In genomic region chr1:16152521-16153087, GRCh38 we compare ENCODE assay signal across 10 cellular contexts. TPM values are rescaled to one million over a fixed set of nuclear protein-coding genes. Genes with fewer than 3 reads are reported as not detected.
A peak's percentile ranks its signal among the peaks of the same experiment; 100 is the strongest.
DNase-seq lines count a peak whose midpoint lies in the region; ATAC-seq and TF ChIP-seq lines count a peak whose summit lies in the region.
"Had no signal": no experiment of that assay in that cellular context is flagged by ENCODE, and none has a peak within 500 bp of the region (broad histone marks: within the 10 kb centered on the region; RNA-seq: fewer than 3 reads in every experiment).

No MANE protein-coding gene starts in this region.

- H3K4me1 ChIP-seq in breast epithelium = peaks cover 12 to 34% of the 10 kb centered on the region in 2 donors
- peaks cover 66% of the 10 kb centered on the region for H3K4me1 ChIP-seq in skeletal muscle satellite cell (ENCODE audit: control insufficient read depth, insufficient read depth, low read length)

- peak overlapping the region; percentile 64 to 83 (median 82) for H3K4me3 ChIP-seq in breast epithelium
- peak overlapping the region; percentile 93 for H3K4me3 ChIP-seq in skeletal muscle satellite cell (ENCODE audit: low read length)

- peak overlapping the region; percentile 94 to 96 for H3K27ac ChIP-seq in breast epithelium

- DNase-seq in HK-2 (ENCODE audit: unreplicated experiment) (peak; percentile 75), breast epithelium (ENCODE audit: low spot score in 2 of 2) (no peak), kidney tubule cell (ENCODE audit: low spot score) (peak; percentile 84), NCI-H2196 (lab: John Stamatoyannopoulos, UW; ENCODE audit: unreplicated experiment) (no peak), left lobe of liver (ENCODE audit: low spot score) (no peak)
- DNase-seq: activated CD4-positive, alpha-beta memory T cell treated with anti-CD3 and anti-CD28 coated beads, Interleukin-2, amount 10 ng/mL, durations not matched to agents 7 days and 5 days; effector memory CD4-positive, alpha-beta T cell had no signal

- intact Hi-C loops in breast epithelium (cut with DNase I; ENCODE audit: low total_unique reads) = no loop called here

- H3K9ac ChIP-seq in skeletal muscle satellite cell (ENCODE audit: low read depth, low read length) = peak overlapping the region; percentile 90

- H3K4me2 ChIP-seq in skeletal muscle satellite cell (ENCODE audit: low read length) = peak overlapping the region; percentile 83

- H3K27me3 ChIP-seq in breast epithelium (no peaks in the 10 kb centered on the region), skeletal muscle satellite cell (ENCODE audit: control insufficient read depth, insufficient read depth, low read length) (no peaks in the 10 kb centered on the region)

- TF ChIP-seq POLR2A in breast epithelium (IDR thresholded peaks at IDR 0.05) = no peak

- H3K36me3 ChIP-seq in breast epithelium (no peaks in the 10 kb centered on the region), skeletal muscle satellite cell (ENCODE audit: insufficient read depth, low read length) (peaks cover 38% of the 10 kb centered on the region)

- H3K9me3 ChIP-seq in breast epithelium (no peaks in the 10 kb centered on the region), skeletal muscle satellite cell (replicated peaks; ENCODE audit: low read length) (no peaks in the 10 kb centered on the region)

- no peak for TF ChIP-seq CTCF in breast epithelium (IDR thresholded peaks at IDR 0.05)

- ATAC-seq in HG03460 (IDR thresholded peaks at IDR 0.05; ENCODE audit: unreplicated experiment) = no peak
- no peak for ATAC-seq in left lobe of liver
- no peak for ATAC-seq in HG03135 (IDR thresholded peaks at IDR 0.05; ENCODE audit: unreplicated experiment)

RNA-seq across cellular contexts. Expression of gene EPHA2, which starts 3.3 kb away (rescaled TPM):
- total RNA-seq in breast epithelium (10 to 100 TPM in 2 of 3 donors, 1 to 10 TPM in 1; 5.8 to 18.4 (median 16.7) TPM), left lobe of liver (6.5 TPM)
- total RNA-seq in skeletal muscle satellite cell (2012; rRNA removed) = 8.3 and 8.4 TPM in 2 replicates
- total RNA-seq: activated CD4-positive, alpha-beta memory T cell treated with anti-CD3 and anti-CD28 coated beads, Interleukin-2, amount 10 ng/mL, durations not matched to agents 7 days and 5 days had no signal

RNA-seq across cellular contexts. Expression of gene ARHGEF19, which starts 59.8 kb away (rescaled TPM):
- total RNA-seq in breast epithelium = 10 to 100 TPM in 2 of 3 donors, 1 to 10 TPM in 1; 7.5 to 18.0 (median 12.9) TPM
- total RNA-seq in skeletal muscle satellite cell (2012; rRNA removed) = 4.6 and 4.8 TPM in 2 replicates
- total RNA-seq in left lobe of liver = 1.9 TPM

Comparison
In these comparisons a context has a peak if more than half of its experiments do, and no peak if none do; other contexts are left out.
1. DNase-seq: peak in HK-2 (single experiment) and kidney tubule cell (single experiment); none in breast epithelium (0 of 2), NCI-H2196 (single experiment) and left lobe of liver (single experiment).